Comparison of ENCODE assay signal across 8 cellular contexts in genomic region chr2:241734467-241735208, GRCh38. TPM values are rescaled to one million over a fixed set of nuclear protein-coding genes. Genes with fewer than 3 reads are reported as not detected.
DNase-seq lines count a peak whose midpoint lies in the region; ATAC-seq and TF ChIP-seq lines count a peak whose summit lies in the region.

Gene D2HGDH, plus strand, starts transcription at chr2:241734630. Its CDS starts 595 bp downstream, at chr2:241735225.

- ATAC-seq in HG02759 (IDR thresholded peaks at IDR 0.05; ENCODE audit: unreplicated experiment) (peak; percentile 78), T-cell (replicated peaks in 1 of 4) (peak; percentile 90 to 95 (median 92))

- H3K4me1 Mint-ChIP-seq in T-cell = peaks cover 31 to 53% (median 44%) of the 10 kb centered on the region in 3 donors

- H3K9me3 ChIP-seq in adipocyte (ENCODE audit: control insufficient read depth, low read length) = no peaks in the 10 kb centered on the region
- H3K9me3 ChIP-seq in transverse colon = no peaks in the 10 kb centered on the region

- no peaks in the 10 kb centered on the region for H3K36me3 Mint-ChIP-seq in T-cell

- intact Hi-C loops in cardiac septum (cut with DNase I) (loop anchor here (2.0 to 5.0 kb wide), 2 partner anchors 32 to 143 kb away; partner anchors contain the start of gene ING5), posterior cingulate gyrus (cut with DNase I) (loop anchor here (5.0 kb wide), 2 partner anchors 47 to 143 kb away; partner anchors contain the start of gene DTYMK), transverse colon (cut with DNase I; ENCODE audit: low total_unique reads) (no loop called here)

- in situ Hi-C loops in transverse colon (cut with MboI; ENCODE audit: low pct_ligation_motif_present in 1 of 4, low pct_unique_long_range_greater_than_20kb in 1 of 4, low sequenced_read_pairs in 3 of 4) = no loop called here

- POLR2A ChIA-PET in T-cell (lab: Charles Lee) = interaction anchor here in 1 of 2 donors (0.5 to 0.7 kb wide), 2 partner anchors 32 to 33 kb away, joined by 3 read pairs; no protein-coding TSS in a partner anchor

- peak within 1 kb of the TSS; percentile 73 to 86 (median 80) for H3K4me3 Mint-ChIP-seq in T-cell

- TF ChIP-seq CTCF in GM12865 (IDR thresholded peaks at IDR 0.05; ENCODE audit: insufficient read depth, low read depth, low read length, missing control alignments) (no peak), transverse colon (IDR thresholded peaks at IDR 0.05) (no peak)

- H3K27me3 ChIP-seq in adipocyte (replicated peaks; ENCODE audit: control insufficient read depth, insufficient read depth, low read length) (no peaks in the 10 kb centered on the region), transverse colon (no peaks in the 10 kb centered on the region)

- peak within 1 kb of the TSS; percentile 23 to 66 for H3K27ac Mint-ChIP-seq in T-cell

- H3K27ac ChIP-seq in transverse colon = peak within 1 kb of the TSS; percentile 94 to 97 (median 96)

- no peak for TF ChIP-seq EP300 in transverse colon (IDR thresholded peaks at IDR 0.05; ENCODE audit: low read depth)

- peaks cover 11% of the 10 kb centered on the region for H3K4me1 ChIP-seq in adipocyte (ENCODE audit: control insufficient read depth, insufficient read depth, low read length)
- H3K4me1 ChIP-seq in transverse colon = peaks cover 3 to 15% (median 13%) of the 10 kb centered on the region in 4 donors

- peak within 1 kb of the TSS; percentile 78 for H3K4me3 ChIP-seq in GM12865 (ENCODE audit: low read depth, low read length)
- H3K4me3 ChIP-seq in adipocyte (ENCODE audit: low read length) = peak within 1 kb of the TSS; percentile 88
- H3K4me3 ChIP-seq in transverse colon = peak within 1 kb of the TSS; percentile 73 to 91 (median 76)

- CTCF ChIA-PET in T-cell (lab: Charles Lee) = interaction anchor here in 1 of 2 donors (0.6 to 1.2 kb wide), 3 partner anchors 29 to 515 kb away, joined by 3 read pairs; no protein-coding TSS in a partner anchor

- WGBS in transverse colon (ENCODE audit: low coverage in 1 of 2), 2 donors = 1% methylated on average over 47 of the region's 98 CpGs; no CpG with 5 or more reads in 1 of the 2 donors

- H3K9me3 Mint-ChIP-seq in T-cell = no peaks in the 10 kb centered on the region

- H3K27me3 Mint-ChIP-seq in T-cell = no peaks in the 10 kb centered on the region

- TF ChIP-seq POLR2A in transverse colon (IDR thresholded peaks at IDR 0.05) = peak; percentile 28

- H3K36me3 ChIP-seq in adipocyte (ENCODE audit: control insufficient read depth, insufficient read depth, low read length, severe bottlenecking) (no peaks in the 10 kb centered on the region), transverse colon (no peaks in the 10 kb centered on the region)

- DNase-seq in GM12865 (ENCODE audit: low read depth) = peak; percentile 92
- DNase-seq in NCI-H1417 treated with DMSO at 0.1 percent for 48 hours (lab: John Stamatoyannopoulos, UW) = peak; percentile 12
- DNase-seq in T-cell = peak; percentile 71 to 96 (median 88)
- peak; percentile 97 for DNase-seq in adipocyte (ENCODE audit: low read depth)
- DNase-seq in cardiac septum (ENCODE audit: low spot score) = peak; percentile 98
- DNase-seq in posterior cingulate gyrus = peak; percentile 86 to 98 (median 92)
- DNase-seq in transverse colon = peak; percentile 97

- H3K9ac ChIP-seq in adipocyte (ENCODE audit: low read length) = peak within 1 kb of the TSS; percentile 91

RNA-seq across cellular contexts. Expression of gene D2HGDH, which starts in this region (rescaled TPM):
- total RNA-seq in T-cell (10 to 100 TPM; 48.6 to 58.3 (median 54.0) TPM), cardiac septum (15.7 TPM), transverse colon (100 to 1,000 TPM in 1 of 4 donors, 10 to 100 TPM in 3; 53.2 to 150 (median 55.5) TPM)

Comparison
In these comparisons a context has a peak if more than half of its experiments do, and no peak if none do; other contexts are left out.
1. Peak in every context shown above with its lines: DNase-seq, ATAC-seq, H3K4me3 ChIP-seq and H3K27ac ChIP-seq.
2. DNase-seq: peak in every context shown above with its lines; median percentile 98 in cardiac septum; 97 in adipocyte; 97 in transverse colon; 92 in GM12865; 92 in posterior cingulate gyrus; 88 in T-cell; 12 in NCI-H1417 treated with DMSO at 0.1 percent for 48 hours.